ENCODE assay signal across 19 cellular contexts in the genomic region with DNA sequence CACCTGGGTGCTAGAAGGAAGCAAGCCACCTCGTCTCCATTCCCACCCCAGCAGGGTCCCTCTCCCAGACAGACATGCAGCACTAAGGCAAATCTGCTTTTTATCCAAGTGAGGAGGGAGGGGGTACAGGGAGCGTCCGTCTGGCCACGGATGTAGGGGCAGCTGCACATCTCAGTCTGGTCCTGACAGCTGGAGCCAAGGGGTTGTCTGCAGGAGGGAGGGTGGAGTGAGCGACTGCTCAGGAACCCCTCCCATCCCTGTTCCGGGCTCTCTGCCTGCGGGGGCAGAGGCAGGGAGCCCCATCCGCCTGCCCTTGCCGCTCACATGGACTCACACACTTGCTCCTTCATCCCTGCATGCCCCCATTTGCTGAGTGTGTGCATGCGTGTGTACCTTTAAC. TPM values are rescaled to one million over a fixed set of nuclear protein-coding genes. Genes with fewer than 3 reads are reported as not detected.
A peak's percentile ranks its signal among the peaks of the same experiment; 100 is the strongest.
DNase-seq lines count a peak whose midpoint lies in the region; ATAC-seq, FAIRE-seq and TF ChIP-seq lines count a peak whose summit lies in the region.
"Had no signal": no experiment of that assay in that cellular context is flagged by ENCODE, and none has a peak within 500 bp of the region (broad histone marks: within the 10 kb centered on the region; RNA-seq: fewer than 3 reads in every experiment).

No MANE protein-coding gene starts in this region.

- H3K4me1 ChIP-seq in A549, result peaks cover 66% of the 10 kb centered on the region
- peaks cover 37% of the 10 kb centered on the region for H3K4me1 ChIP-seq in SJCRH30
- H3K4me1 ChIP-seq in mesendoderm (ENCODE audit: control insufficient read depth, low read depth, low read length), result peaks cover 5% of the 10 kb centered on the region
- H3K4me1 ChIP-seq in endodermal cell (ENCODE audit: control insufficient read depth, insufficient read depth, low read length), result peaks cover 1% of the 10 kb centered on the region

- H3K27ac Mint-ChIP-seq in nephron, result peak overlapping the region; percentile 25 to 71 (median 43)
- H3K27ac Mint-ChIP-seq in endodermal cell, result no peak overlapping the region
- H3K27ac Mint-ChIP-seq: CD8-positive, alpha-beta T cell; GM23338 had no signal

- CTCF ChIA-PET in A549 (lab: Yijun Ruan, JAX), result interaction anchor here (1.2 to 2.3 kb wide), 6 partner anchors 9 to 87 kb away, joined by 4 to 12 read pairs (median 6); partner anchors contain the start of gene KMT5C

- no peak overlapping the region for H3K23ac ChIP-seq in mesendoderm (ENCODE audit: low read length)

- TF ChIP-seq EP300 in A549 (IDR thresholded peaks at IDR 0.05), result no peak

- no peak for TF ChIP-seq RAD21 in A549 (conservative IDR thresholded peaks at IDR 0.05 in 1 of 2, IDR thresholded peaks at IDR 0.05 in 1 of 2)

- H3K4me3 ChIP-seq in A549, result no peak overlapping the region
- H3K4me3 ChIP-seq in SJCRH30, result peak overlapping the region; percentile 11; the same call in 1 of the 2 replicates
- no peak overlapping the region for H3K4me3 ChIP-seq in mesendoderm (ENCODE audit: low read length)
- H3K4me3 ChIP-seq in endodermal cell (ENCODE audit: low read length), result no peak overlapping the region
- H3K4me3 ChIP-seq: BLaER1, GM23338 had no signal

- ATAC-seq in A549 (no peak), HG02759 (IDR thresholded peaks at IDR 0.05; ENCODE audit: unreplicated experiment) (no peak)
- ATAC-seq: CD8-positive, alpha-beta T cell; GM23338; Right ventricle myocardium inferior had no signal

- no peak overlapping the region for H4K8ac ChIP-seq in mesendoderm (ENCODE audit: low read depth, low read length)

- H3K27me3 Mint-ChIP-seq in nephron (ENCODE audit: low read depth) (peaks cover 14% of the 10 kb centered on the region), endodermal cell (ENCODE audit: insufficient read depth) (peaks cover 54% of the 10 kb centered on the region)

- no peak overlapping the region for H2BK5ac ChIP-seq in mesendoderm (ENCODE audit: low read length)

- WGBS in A549 (ENCODE audit: missing lambda C conversion rate), result 69% methylated on average over 10 of the region's 10 CpGs
- no CpG with 5 or more reads among the region's 10 CpGs for WGBS in mesendoderm (ENCODE audit: extremely low coverage, insufficient coverage, low lambda C conversion rate)
- WGBS in endodermal cell (ENCODE audit: insufficient coverage in 1 of 2, insufficient read length in 1 of 2), 2 experiments, result 70 to 92% methylated on average over 4 to 10 of the region's 10 CpGs

- no peaks in the 10 kb centered on the region for H3K79me2 ChIP-seq in mesendoderm (ENCODE audit: control insufficient read depth, insufficient read depth, low read length)

- H3K79me1 ChIP-seq in mesendoderm (ENCODE audit: low read length), result no peaks in the 10 kb centered on the region

- no peak overlapping the region for H3K56ac ChIP-seq in mesendoderm (ENCODE audit: low read length)

- FAIRE-seq in A549 (lab: Jason Lieb, UNC), result no peak
- FAIRE-seq: D721Med, G401.6, HTR-8/SVneo had no signal

- H4K5ac ChIP-seq in mesendoderm (ENCODE audit: low read length), result no peak overlapping the region

- no peaks in the 10 kb centered on the region for H3K36me3 ChIP-seq in SJCRH30
- H3K36me3 ChIP-seq in mesendoderm (ENCODE audit: control insufficient read depth, insufficient read depth, low read length), result no peaks in the 10 kb centered on the region
- H3K36me3 ChIP-seq in endodermal cell (ENCODE audit: control insufficient read depth, insufficient read depth, low read length), result no peaks in the 10 kb centered on the region
- H3K36me3 ChIP-seq: BLaER1 had no signal

- POLR2A ChIA-PET in A549 (lab: Yijun Ruan, JAX), result interaction anchor here (0.9 kb wide), 1 partner anchor 10 kb away, joined by 4 read pairs; no protein-coding TSS in a partner anchor

- H3K9me3 Mint-ChIP-seq in nephron, result no peaks in the 10 kb centered on the region
- H3K9me3 Mint-ChIP-seq in endodermal cell, result no peaks in the 10 kb centered on the region
- H3K9me3 Mint-ChIP-seq: CD8-positive, alpha-beta T cell had no signal

- H3K9ac ChIP-seq in mesendoderm (ENCODE audit: low read length) (no peak overlapping the region), endodermal cell (ENCODE audit: extremely low read depth, low read length, poor library complexity, severe bottlenecking) (no peak overlapping the region)
- H3K9ac ChIP-seq: BLaER1 had no signal

- H3K9me3 ChIP-seq in A549 (peaks cover 6% of the 10 kb centered on the region; the same call in 2 of the 3 replicates), SJCRH30 (replicated peaks) (no peaks in the 10 kb centered on the region), endodermal cell (ENCODE audit: control insufficient read depth, low read length) (peaks cover 3% of the 10 kb centered on the region)
- H3K9me3 ChIP-seq: BLaER1 had no signal

- no peak overlapping the region for H2BK120ac ChIP-seq in mesendoderm (ENCODE audit: low read depth, low read length)

- H3K4me3 Mint-ChIP-seq in nephron, result peak overlapping the region in 2 of 3 experiments; percentile 13 to 31
- H3K4me3 Mint-ChIP-seq in endodermal cell, result no peak overlapping the region
- H3K4me3 Mint-ChIP-seq: CD8-positive, alpha-beta T cell had no signal

- no peak for DNase-seq in A549 (ENCODE audit: low read depth in 1 of 2, low spot score in 1 of 2)
- DNase-seq in LHCN-M2 (ENCODE audit: low read depth), result peak; percentile 72
- DNase-seq in SJCRH30, result peak; percentile 98
- DNase-seq in mesendoderm, result no peak
- DNase-seq in T-helper 9 cell, result no peak
- DNase-seq in endodermal cell, result no peak
- DNase-seq: CD8-positive, alpha-beta T cell; DND-41; NCI-H1930; NCI-H446 had no signal

- peaks cover 19% of the 10 kb centered on the region for H3K4me1 Mint-ChIP-seq in nephron
- H3K4me1 Mint-ChIP-seq in endodermal cell, result peaks cover 10% of the 10 kb centered on the region

- H3K4ac ChIP-seq in mesendoderm (ENCODE audit: low read depth, low read length), result no peak overlapping the region

- H2AK5ac ChIP-seq in mesendoderm (ENCODE audit: low read length), result no peak overlapping the region

- H3K27ac ChIP-seq in A549 (peak overlapping the region; percentile 21 to 96; a peak in 5 of 6 replicates), SJCRH30 (peak overlapping the region; percentile 76), mesendoderm (ENCODE audit: low read depth, low read length) (no peak overlapping the region), endodermal cell (ENCODE audit: low read depth, low read length) (no peak overlapping the region)
- H3K27ac ChIP-seq: BLaER1 had no signal

- TF ChIP-seq CTCF in A549 (IDR thresholded peaks at IDR 0.05), result no peak
- TF ChIP-seq CTCF in nephron (IDR thresholded peaks at IDR 0.05; ENCODE audit: unreplicated experiment in 3 of 3), result no peak
- no peak for TF ChIP-seq CTCF in endodermal cell (conservative IDR thresholded peaks at IDR 0.05)

- H3K36me3 Mint-ChIP-seq in nephron (ENCODE audit: low read depth), result no peaks in the 10 kb centered on the region
- H3K36me3 Mint-ChIP-seq in endodermal cell (ENCODE audit: low read depth), result peaks cover 2% of the 10 kb centered on the region
- H3K36me3 Mint-ChIP-seq: CD8-positive, alpha-beta T cell had no signal

- H3K4me2 ChIP-seq in A549, result no peak overlapping the region
- H3K4me2 ChIP-seq in mesendoderm (ENCODE audit: low read length), result no peak overlapping the region
- H3K4me2 ChIP-seq: BLaER1, GM23338 had no signal

- TF ChIP-seq POLR2A in A549 (IDR thresholded peaks at IDR 0.05; ENCODE audit: low read length), result no peak

- H3K18ac ChIP-seq in mesendoderm (ENCODE audit: low read length), result no peak overlapping the region

- H2BK15ac ChIP-seq in mesendoderm (replicated peaks; ENCODE audit: low read depth), result no peak overlapping the region

- H3K27me3 ChIP-seq in SJCRH30, result no peaks in the 10 kb centered on the region
- no peaks in the 10 kb centered on the region for H3K27me3 ChIP-seq in mesendoderm (ENCODE audit: insufficient read depth, low read length, poor library complexity)
- peaks cover 4% of the 10 kb centered on the region for H3K27me3 ChIP-seq in endodermal cell (ENCODE audit: control insufficient read depth, insufficient read depth, low read length, poor library complexity, severe bottlenecking)

RNA-seq across cellular contexts. Expression of gene TMEM190, which starts 2.5 kb away (rescaled TPM):
- polyA plus RNA-seq in A549 (2011; rRNA removed) (0.58 and 1.1 TPM in 2 replicates), A549 (2017; fragmentation: RNase III; extraction: RNeasy Plus Mini Kit Qiagen cat#74134 plus additional on column Dnase treatment) (1.2 to 1.9 TPM (median 1.7 TPM) in 3 replicates)
- polyA plus RNA-seq in A549 (2012; cell fraction: cytosol; rRNA removed), result 1.6 and 1.9 TPM in 2 replicates
- polyA plus RNA-seq in A549 (2012; cell fraction: nucleus; rRNA removed), result 11.6 and 14.4 TPM in 2 replicates
- 0.41 TPM in 1 of 2 replicates, not detected in the other for polyA minus RNA-seq in A549 (2011; rRNA and poly(A)+ RNA removed)
- total RNA-seq in LHCN-M2 (2014; rRNA removed) (not detected in 2 replicates), endodermal cell (1 to 10 TPM in 1 of 2 donors, not detected in 1; 1.2 TPM)
- not detected for polyA plus RNA-seq in LHCN-M2 (2012)
- total RNA-seq in SJCRH30 (2014; rRNA removed; shearing (Covaris generic)), result not detected in 2 replicates
- polyA plus RNA-seq in mesendoderm (2013, experiment 1 of 2), result not detected
- polyA plus RNA-seq in mesendoderm (2013, experiment 2 of 2), result 0.08 TPM
- 0.61 TPM for polyA plus RNA-seq in endodermal cell (2013, experiment 1 of 2)
- polyA plus RNA-seq in endodermal cell (2013, experiment 2 of 2), result 0.75 TPM
- total RNA-seq: A172; CD8-positive, alpha-beta T cell; GM23338; Right ventricle myocardium inferior had no signal

RNA-seq across cellular contexts. Expression of gene TMEM238, which starts 4.9 kb away (rescaled TPM):
- polyA plus RNA-seq in A549 (2011; rRNA removed) (0.37 and 0.70 TPM in 2 replicates), A549 (2017; fragmentation: RNase III; extraction: RNeasy Plus Mini Kit Qiagen cat#74134 plus additional on column Dnase treatment) (2.5 to 3.6 TPM (median 2.7 TPM) in 3 replicates)
- 2.0 and 2.9 TPM in 2 replicates for polyA plus RNA-seq in A549 (2012; cell fraction: cytosol; rRNA removed)
- 1.8 and 4.0 TPM in 2 replicates for polyA plus RNA-seq in A549 (2012; cell fraction: nucleus; rRNA removed)
- 0.37 and 0.44 TPM in 2 replicates for polyA minus RNA-seq in A549 (2011; rRNA and poly(A)+ RNA removed)
- total RNA-seq in LHCN-M2 (2014; rRNA removed) (0.32 TPM in 1 of 2 replicates, not detected in the other), endodermal cell (1 to 10 TPM; 3.9 to 4.4 TPM)
- 0.06 TPM for polyA plus RNA-seq in LHCN-M2 (2012)
- 0.14 and 0.25 TPM in 2 replicates for total RNA-seq in SJCRH30 (2014; rRNA removed; shearing (Covaris generic))
- 0.66 TPM for polyA plus RNA-seq in mesendoderm (2013, experiment 1 of 2)
- 0.53 TPM for polyA plus RNA-seq in mesendoderm (2013, experiment 2 of 2)
- 0.32 TPM for polyA plus RNA-seq in endodermal cell (2013, experiment 1 of 2)
- not detected for polyA plus RNA-seq in endodermal cell (2013, experiment 2 of 2)
- total RNA-seq: A172 had no signal

RNA-seq across cellular contexts. Expression of gene RPL28, which starts 6.6 kb away (rescaled TPM):
- polyA plus RNA-seq in A549 (2011; rRNA removed) (329 and 351 TPM in 2 replicates), A549 (2017; fragmentation: RNase III; extraction: RNeasy Plus Mini Kit Qiagen cat#74134 plus additional on column Dnase treatment) (2,012 to 2,083 TPM (median 2,037 TPM) in 3 replicates)
- polyA plus RNA-seq in A549 (2012; cell fraction: cytosol; rRNA removed), result 2,042 and 2,083 TPM in 2 replicates
- 1,887 and 2,526 TPM in 2 replicates for polyA plus RNA-seq in A549 (2012; cell fraction: nucleus; rRNA removed)
- polyA minus RNA-seq in A549 (2011; rRNA and poly(A)+ RNA removed), result 816 and 1,830 TPM in 2 replicates
- total RNA-seq in LHCN-M2 (2014; rRNA removed) (306 and 535 TPM in 2 replicates), endodermal cell (1,000 to 10,000 TPM; 1,672 to 1,902 TPM)
- polyA plus RNA-seq in LHCN-M2 (2012), result 3,152 TPM
- 612 and 617 TPM in 2 replicates for total RNA-seq in SJCRH30 (2014; rRNA removed; shearing (Covaris generic))
- 2,426 TPM for polyA plus RNA-seq in mesendoderm (2013, experiment 1 of 2)
- 2,495 TPM for polyA plus RNA-seq in mesendoderm (2013, experiment 2 of 2)
- 1,902 TPM for polyA plus RNA-seq in endodermal cell (2013, experiment 1 of 2)
- polyA plus RNA-seq in endodermal cell (2013, experiment 2 of 2), result 1,724 TPM

RNA-seq across cellular contexts. Expression of gene IL11, which starts 8.9 kb away (rescaled TPM):
- polyA plus RNA-seq in A549 (2011; rRNA removed) (42.1 and 52.4 TPM in 2 replicates), A549 (2017; fragmentation: RNase III; extraction: RNeasy Plus Mini Kit Qiagen cat#74134 plus additional on column Dnase treatment) (91.7 to 115 TPM (median 100.0 TPM) in 3 replicates)
- polyA plus RNA-seq in A549 (2012; cell fraction: cytosol; rRNA removed), result 27.4 and 54.2 TPM in 2 replicates
- 89.3 and 99.2 TPM in 2 replicates for polyA plus RNA-seq in A549 (2012; cell fraction: nucleus; rRNA removed)
- polyA minus RNA-seq in A549 (2011; rRNA and poly(A)+ RNA removed), result 19.6 and 26.4 TPM in 2 replicates
- total RNA-seq in LHCN-M2 (2014; rRNA removed) (1.7 and 2.1 TPM in 2 replicates), endodermal cell (1 to 10 TPM in 1 of 2 donors, under 1 TPM in 1; 0.91 to 1.7 TPM)
- 4.0 TPM for polyA plus RNA-seq in LHCN-M2 (2012)
- total RNA-seq in SJCRH30 (2014; rRNA removed; shearing (Covaris generic)), result 16.7 and 17.8 TPM in 2 replicates
- 0.84 TPM for polyA plus RNA-seq in mesendoderm (2013, experiment 1 of 2)
- polyA plus RNA-seq in mesendoderm (2013, experiment 2 of 2), result 0.41 TPM
- 6.0 TPM for polyA plus RNA-seq in endodermal cell (2013, experiment 1 of 2)
- polyA plus RNA-seq in endodermal cell (2013, experiment 2 of 2), result 5.8 TPM
- total RNA-seq: Right ventricle myocardium inferior had no signal

RNA-seq across cellular contexts. Expression of gene GARIN5B, which starts 16.1 kb away (rescaled TPM):
- polyA plus RNA-seq in A549 (2011; rRNA removed) (not detected in 2 replicates), A549 (2017; fragmentation: RNase III; extraction: RNeasy Plus Mini Kit Qiagen cat#74134 plus additional on column Dnase treatment) (0.05 TPM in 3 replicates)
- polyA plus RNA-seq in A549 (2012; cell fraction: cytosol; rRNA removed), result 0.01 TPM in 1 of 2 replicates, not detected in the other
- 0.20 and 0.23 TPM in 2 replicates for polyA plus RNA-seq in A549 (2012; cell fraction: nucleus; rRNA removed)
- polyA minus RNA-seq in A549 (2011; rRNA and poly(A)+ RNA removed), result not detected in 2 replicates
- total RNA-seq in LHCN-M2 (2014; rRNA removed) (not detected in 2 replicates), endodermal cell (under 1 TPM; 0.09 to 0.11 TPM)
- polyA plus RNA-seq in LHCN-M2 (2012), result not detected
- not detected in 2 replicates for total RNA-seq in SJCRH30 (2014; rRNA removed; shearing (Covaris generic))
- polyA plus RNA-seq in mesendoderm (2013, experiment 1 of 2), result not detected
- 0.01 TPM for polyA plus RNA-seq in mesendoderm (2013, experiment 2 of 2)
- polyA plus RNA-seq in endodermal cell (2013, experiment 1 of 2), result 0.18 TPM
- 0.33 TPM for polyA plus RNA-seq in endodermal cell (2013, experiment 2 of 2)
- total RNA-seq: A172; CD8-positive, alpha-beta T cell; GM23338; Right ventricle myocardium inferior had no signal
- polyA plus RNA-seq: GM23338 had no signal

Comparison
In these comparisons a context has a peak if more than half of its experiments do, and no peak if none do; other contexts are left out.
1. DNase-seq: peak in LHCN-M2 (single experiment) and SJCRH30 (2 of 2); none in A549 (0 of 2), mesendoderm (single experiment), T-helper 9 cell (single experiment) and endodermal cell (single experiment).
2. H3K27ac ChIP-seq: peak in A549 (2 of 2) and SJCRH30 (single experiment); none in mesendoderm (single experiment) and endodermal cell (single experiment).